ENCODE assay signal across 19 cellular contexts in the genomic region with DNA sequence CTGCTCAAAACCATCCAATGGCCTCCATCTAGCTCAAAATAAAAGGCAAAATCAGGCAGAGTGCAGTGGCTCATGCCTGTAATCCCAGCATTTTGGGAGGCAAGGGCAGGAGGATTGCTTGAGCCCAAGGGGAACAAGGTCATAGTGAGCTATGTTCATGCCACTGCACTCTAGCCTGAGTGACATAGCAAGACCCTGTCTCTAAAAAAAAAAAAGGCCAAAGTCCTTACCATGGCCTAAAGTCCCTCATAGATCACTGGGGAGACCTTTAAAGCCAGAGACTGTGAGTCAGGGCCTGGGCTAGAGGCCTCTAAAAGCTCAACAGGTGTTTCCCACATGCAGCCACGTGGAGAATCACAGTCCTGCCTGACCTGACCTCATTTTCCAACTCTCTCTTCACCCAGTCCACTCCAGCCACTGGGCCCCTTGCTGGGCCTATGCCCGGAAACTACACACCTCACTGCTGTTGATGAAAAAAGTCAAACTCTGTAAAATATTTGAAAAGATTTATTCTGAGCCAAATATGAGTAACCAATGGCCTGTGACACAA. TPM values are rescaled to one million over a fixed set of nuclear protein-coding genes. Genes with fewer than 3 reads are reported as not detected.
DNase-seq lines count a peak whose midpoint lies in the region; ATAC-seq, FAIRE-seq and TF ChIP-seq lines count a peak whose summit lies in the region.
"Had no signal": no experiment of that assay in that cellular context is flagged by ENCODE, and none has a peak within 500 bp of the region (broad histone marks: within the 10 kb centered on the region; RNA-seq: fewer than 3 reads in every experiment).

No MANE protein-coding gene starts in this region.

- H3K27me3 ChIP-seq in vagina (no peaks in the 10 kb centered on the region), pancreas (no peaks in the 10 kb centered on the region)
- H3K27me3 ChIP-seq: Peyer's patch had no signal

- H3K9me3 ChIP-seq in vagina (no peaks in the 10 kb centered on the region), pancreas (no peaks in the 10 kb centered on the region)
- H3K9me3 ChIP-seq: Peyer's patch had no signal

- H3K4me1 Mint-ChIP-seq in activated naive CD8-positive, alpha-beta T cell treated with anti-CD3 and anti-CD28 coated beads, Interleukin-2, amount 50 U/mL, for 24 hours, result peaks cover 20% of the 10 kb centered on the region
- peaks cover 25% of the 10 kb centered on the region for H3K4me1 Mint-ChIP-seq in activated naive CD8-positive, alpha-beta T cell treated with anti-CD3 and anti-CD28 coated beads for 36 hours
- H3K4me1 Mint-ChIP-seq: B cell had no signal

- WGBS in pancreas, 2 donors, result 75 to 80% methylated on average over 2 of the region's 2 CpGs

- FAIRE-seq in pancreas (lab: Jason Lieb, UNC), result no peak
- FAIRE-seq: HTR-8/SVneo had no signal

- H3K27me3 Mint-ChIP-seq in activated naive CD8-positive, alpha-beta T cell treated with anti-CD3 and anti-CD28 coated beads, Interleukin-2, amount 50 U/mL, for 24 hours, result no peaks in the 10 kb centered on the region
- no peaks in the 10 kb centered on the region for H3K27me3 Mint-ChIP-seq in activated naive CD8-positive, alpha-beta T cell treated with anti-CD3 and anti-CD28 coated beads for 36 hours
- H3K27me3 Mint-ChIP-seq: B cell had no signal

- ATAC-seq in activated naive CD8-positive, alpha-beta T cell treated with anti-CD3 and anti-CD28 coated beads, Interleukin-2, amount 50 U/mL, for 24 hours, result peak; percentile 70
- no peak for ATAC-seq in pancreas
- ATAC-seq in Right ventricle myocardium inferior, result no peak
- ATAC-seq in HG03135 (IDR thresholded peaks at IDR 0.05; ENCODE audit: unreplicated experiment), result no peak

- H3K4me1 ChIP-seq in vagina, result no peaks in the 10 kb centered on the region
- no peaks in the 10 kb centered on the region for H3K4me1 ChIP-seq in pancreas
- H3K4me1 ChIP-seq: Peyer's patch had no signal

- no peak overlapping the region for H3K27ac ChIP-seq in vagina
- H3K27ac ChIP-seq in pancreas, result no peak overlapping the region
- H3K27ac ChIP-seq: Peyer's patch had no signal

- no peak overlapping the region for H3K4me3 Mint-ChIP-seq in activated naive CD8-positive, alpha-beta T cell treated with anti-CD3 and anti-CD28 coated beads, Interleukin-2, amount 50 U/mL, for 24 hours
- no peak overlapping the region for H3K4me3 Mint-ChIP-seq in activated naive CD8-positive, alpha-beta T cell treated with anti-CD3 and anti-CD28 coated beads for 36 hours
- H3K4me3 Mint-ChIP-seq: B cell had no signal

- no peaks in the 10 kb centered on the region for H3K9me3 Mint-ChIP-seq in activated naive CD8-positive, alpha-beta T cell treated with anti-CD3 and anti-CD28 coated beads, Interleukin-2, amount 50 U/mL, for 24 hours
- H3K9me3 Mint-ChIP-seq in activated naive CD8-positive, alpha-beta T cell treated with anti-CD3 and anti-CD28 coated beads for 36 hours, result no peaks in the 10 kb centered on the region

- TF ChIP-seq CTCF in vagina (IDR thresholded peaks at IDR 0.05), result no peak
- TF ChIP-seq CTCF in pancreas (IDR thresholded peaks at IDR 0.05), result no peak

- no peaks in the 10 kb centered on the region for H3K36me3 Mint-ChIP-seq in activated naive CD8-positive, alpha-beta T cell treated with anti-CD3 and anti-CD28 coated beads, Interleukin-2, amount 50 U/mL, for 24 hours (ENCODE audit: low read depth)
- no peaks in the 10 kb centered on the region for H3K36me3 Mint-ChIP-seq in activated naive CD8-positive, alpha-beta T cell treated with anti-CD3 and anti-CD28 coated beads for 36 hours

- peak overlapping the region; percentile 20 for H3K27ac Mint-ChIP-seq in activated naive CD8-positive, alpha-beta T cell treated with anti-CD3 and anti-CD28 coated beads, Interleukin-2, amount 50 U/mL, for 24 hours
- H3K27ac Mint-ChIP-seq in activated naive CD8-positive, alpha-beta T cell treated with anti-CD3 and anti-CD28 coated beads for 36 hours, result no peak overlapping the region
- H3K27ac Mint-ChIP-seq: B cell had no signal

- H3K4me3 ChIP-seq in vagina (no peak overlapping the region), pancreas (no peak overlapping the region)
- H3K4me3 ChIP-seq: Peyer's patch had no signal

- no peak for DNase-seq in activated naive CD8-positive, alpha-beta T cell treated with anti-CD3 and anti-CD28 coated beads, Interleukin-2, amount 50 U/mL, for 24 hours
- no peak for DNase-seq in activated naive CD8-positive, alpha-beta T cell treated with anti-CD3 and anti-CD28 coated beads for 36 hours
- DNase-seq in RPMI8226, result peak; percentile 6
- peak; percentile 38 for DNase-seq in myocyte (ENCODE audit: low read depth)
- DNase-seq in vagina (ENCODE audit: extremely low spot score in 2 of 2), result no peak
- no peak for DNase-seq in pancreas
- no peak for DNase-seq in Right ventricle myocardium inferior (ENCODE audit: missing footprints)
- DNase-seq: 8988T; DMS79 treated with DMSO at 0.1 percent for 48 hours; H7; NCI-H1694 treated with DMSO at 0.1 percent for 48 hours; NCI-H510A; NCI-H748 treated with DMSO at 0.1 percent for 48 hours; NK-92 treated with Interleukin-12 subunit alpha and Interleukin-12 subunit beta, amount 100 ng/mL, for 24 hours; Peyer's patch; Right ventricle myocardium superior had no signal

- intact Hi-C loops in vagina (cut with DNase I) (no loop called here), pancreas (cut with DNase I) (no loop called here), Right ventricle myocardium inferior (cut with DNase I) (no loop called here)

- TF ChIP-seq POLR2A in vagina (IDR thresholded peaks at IDR 0.05), result no peak

- H3K36me3 ChIP-seq in vagina (no peaks in the 10 kb centered on the region), pancreas (no peaks in the 10 kb centered on the region)
- H3K36me3 ChIP-seq: Peyer's patch had no signal

RNA-seq across cellular contexts. Expression of a gene that starts 28.2 kb away (rescaled TPM):
- total RNA-seq in activated naive CD8-positive, alpha-beta T cell treated with anti-CD3 and anti-CD28 coated beads for 36 hours, result 10 to 100 TPM; 55.5 to 56.1 TPM
- total RNA-seq in myocyte (33.2 and 37.0 TPM in 2 replicates), vagina (80.5 TPM), pancreas (10 to 100 TPM; 19.6 to 35.1 (median 23.8) TPM), Right ventricle myocardium inferior (57.4 TPM)
- 27.8 TPM for polyA plus RNA-seq in myocyte (2012)
- 10 to 100 TPM in 1 of 2 donors, 1 to 10 TPM in 1; 6.6 to 13.9 TPM for polyA plus RNA-seq in pancreas

Comparison
In these comparisons a context has a peak if more than half of its experiments do, and no peak if none do; other contexts are left out.
1. DNase-seq: peak in RPMI8226 (single experiment) and myocyte (single experiment); none in activated naive CD8-positive, alpha-beta T cell treated with anti-CD3 and anti-CD28 coated beads, Interleukin-2, amount 50 U/mL, for 24 hours (single experiment), activated naive CD8-positive, alpha-beta T cell treated with anti-CD3 and anti-CD28 coated beads for 36 hours (single experiment), vagina (0 of 2), pancreas (0 of 6) and Right ventricle myocardium inferior (single experiment).